13 cellular contexts compared by ENCODE assay signal in genomic region chr14:53327716-53328115, GRCh38.
DNase-seq lines count a peak whose midpoint lies in the region; ATAC-seq and TF ChIP-seq lines count a peak whose summit lies in the region.
"Had no signal": no experiment of that assay in that cellular context is flagged by ENCODE, and none has a peak within 500 bp of the region (broad histone marks: within the 10 kb centered on the region; RNA-seq: fewer than 3 reads in every experiment).

No MANE protein-coding gene starts in this region.

- H4K5ac ChIP-seq in mesendoderm (ENCODE audit: low read length) = no peak overlapping the region

- H3K27ac ChIP-seq in dorsolateral prefrontal cortex (peak overlapping the region in 54 of 59 donors; percentile 9 to 89 (median 71)), mesendoderm (ENCODE audit: low read depth, low read length) (no peak overlapping the region), gastrocnemius medialis (no peak overlapping the region)

- ATAC-seq in gastrocnemius medialis = no peak
- ATAC-seq: Panc1 had no signal

- H3K9me3 ChIP-seq in gastrocnemius medialis = no peaks in the 10 kb centered on the region
- H3K9me3 ChIP-seq: BE2C had no signal

- H3K4me1 ChIP-seq in mesendoderm (ENCODE audit: control insufficient read depth, low read depth, low read length) (peaks cover 2% of the 10 kb centered on the region), gastrocnemius medialis (no peaks in the 10 kb centered on the region)
- H3K4me1 ChIP-seq: BE2C had no signal

- no CpG with 5 or more reads among the region's 1 CpG for WGBS in mesendoderm (ENCODE audit: extremely low coverage, insufficient coverage, low lambda C conversion rate)

- H3K36me3 ChIP-seq in BJ (ENCODE audit: control insufficient read depth, insufficient read depth, low read length) (no peaks in the 10 kb centered on the region), mesendoderm (ENCODE audit: control insufficient read depth, insufficient read depth, low read length) (no peaks in the 10 kb centered on the region), gastrocnemius medialis (no peaks in the 10 kb centered on the region)
- H3K36me3 ChIP-seq: BE2C had no signal

- POLR2A ChIA-PET in BJ (lab: Charles Lee) = no interaction called here

- no peaks in the 10 kb centered on the region for H3K79me1 ChIP-seq in mesendoderm (ENCODE audit: low read length)

- no peak overlapping the region for H3K56ac ChIP-seq in mesendoderm (ENCODE audit: low read length)

- H3K18ac ChIP-seq in mesendoderm (ENCODE audit: low read length) = no peak overlapping the region

- TF ChIP-seq CTCF in BJ (IDR thresholded peaks at IDR 0.05; ENCODE audit: insufficient read depth, low read depth, low read length) = no peak
- no peak for TF ChIP-seq CTCF in dorsolateral prefrontal cortex (IDR thresholded peaks at IDR 0.05 in 54 of 56, conservative IDR thresholded peaks at IDR 0.05 in 2 of 56; ENCODE audit: low read depth in 1 of 56, partially characterized antibody in 56 of 56)
- no peak for TF ChIP-seq CTCF in gastrocnemius medialis (IDR thresholded peaks at IDR 0.05 in 4 of 5, conservative IDR thresholded peaks at IDR 0.05 in 1 of 5)

- DNase-seq in BJ (ENCODE audit: low read depth) = peak; percentile 9
- peak; percentile 88 for DNase-seq in M059J (ENCODE audit: low read depth)
- peak in 1 of 10 donors; percentile 41 for DNase-seq in dorsolateral prefrontal cortex
- peak; percentile 89 for DNase-seq in mesendoderm
- DNase-seq in activated CD4-positive, CD25-positive, alpha-beta regulatory T cell treated with anti-CD3 and anti-CD28 coated beads, Interleukin-2, amount 50 U/mL, for 72 hours = no peak
- DNase-seq in retina = no peak
- no peak for DNase-seq in gastrocnemius medialis
- no peak for DNase-seq in DMS53 treated with DMSO at 0.1 percent for 48 hours (lab: John Stamatoyannopoulos, UW; ENCODE audit: unreplicated experiment)
- DNase-seq: BE2C; immature natural killer cell; MM.1S; stimulated activated CD4-positive, alpha-beta T cell treated with anti-CD3 and anti-CD28 coated beads, Interleukin-15, amount 100 ng/mL, for 24 hours had no signal

- H3K4ac ChIP-seq in mesendoderm (ENCODE audit: low read depth, low read length) = no peak overlapping the region

- H2AK5ac ChIP-seq in mesendoderm (ENCODE audit: low read length) = no peak overlapping the region

- H3K9ac ChIP-seq in mesendoderm (ENCODE audit: low read length) = no peak overlapping the region

- H2BK120ac ChIP-seq in mesendoderm (ENCODE audit: low read depth, low read length) = no peak overlapping the region

- no peaks in the 10 kb centered on the region for H3K79me2 ChIP-seq in mesendoderm (ENCODE audit: control insufficient read depth, insufficient read depth, low read length)

- TF ChIP-seq POLR2A in gastrocnemius medialis (IDR thresholded peaks at IDR 0.05) = no peak

- H3K27me3 ChIP-seq in BJ (ENCODE audit: control insufficient read depth, insufficient read depth, low read length) = no peaks in the 10 kb centered on the region
- no peaks in the 10 kb centered on the region for H3K27me3 ChIP-seq in dorsolateral prefrontal cortex
- no peaks in the 10 kb centered on the region for H3K27me3 ChIP-seq in mesendoderm (ENCODE audit: insufficient read depth, low read length, poor library complexity)
- H3K27me3 ChIP-seq in gastrocnemius medialis = no peaks in the 10 kb centered on the region

- no peak overlapping the region for H2BK5ac ChIP-seq in mesendoderm (ENCODE audit: low read length)

- in situ Hi-C loops in gastrocnemius medialis (cut with MboI; ENCODE audit: low sequenced_read_pairs in 4 of 4) = no loop called here

- CTCF ChIA-PET in BJ (lab: Yijun Ruan, JAX) = interaction anchor here (0.6 to 3.2 kb wide), 2 partner anchors 32 to 922 kb away, joined by 3 to 10 read pairs; no protein-coding TSS in a partner anchor

- intact Hi-C loops in dorsolateral prefrontal cortex (cut with DNase I) (no loop called here), gastrocnemius medialis (cut with DNase I; ENCODE audit: low total_unique reads) (no loop called here)

- no peak overlapping the region for H3K23ac ChIP-seq in mesendoderm (ENCODE audit: low read length)

- no peak overlapping the region for H3K4me3 ChIP-seq in BJ (ENCODE audit: low read depth, low read length)
- no peak overlapping the region for H3K4me3 ChIP-seq in dorsolateral prefrontal cortex
- no peak overlapping the region for H3K4me3 ChIP-seq in mesendoderm (ENCODE audit: low read length)
- H3K4me3 ChIP-seq in gastrocnemius medialis = no peak overlapping the region

- H3K4me2 ChIP-seq in mesendoderm (ENCODE audit: low read length) = no peak overlapping the region

- H4K8ac ChIP-seq in mesendoderm (ENCODE audit: low read depth, low read length) = no peak overlapping the region

- no peak overlapping the region for H2BK15ac ChIP-seq in mesendoderm (replicated peaks; ENCODE audit: low read depth)

Comparison
In these comparisons a context has a peak if more than half of its experiments do, and no peak if none do; other contexts are left out.
1. DNase-seq: peak in BJ (single experiment), M059J (single experiment) and mesendoderm (single experiment); none in activated CD4-positive, CD25-positive, alpha-beta regulatory T cell treated with anti-CD3 and anti-CD28 coated beads, Interleukin-2, amount 50 U/mL, for 72 hours (single experiment), retina (single experiment), gastrocnemius medialis (0 of 2) and DMS53 treated with DMSO at 0.1 percent for 48 hours (single experiment).
2. H3K27ac ChIP-seq: peak in dorsolateral prefrontal cortex (54 of 59); none in mesendoderm (single experiment) and gastrocnemius medialis (0 of 4).